1 cellular context compared by ENCODE assay signal in genomic region chr5:110909415-110909814, GRCh38.
TF ChIP-seq lines count a peak whose summit lies in the region.

No MANE protein-coding gene starts in this region.

TF ChIP-seq in IMR-90, 13 proteins besides CTCF, POLR2A, EP300 and RAD21:
- no peak for TF ChIP-seq MAFK (IDR thresholded peaks at IDR 0.05; ENCODE audit: low read depth, low read length)
- TF ChIP-seq MXI1 (IDR thresholded peaks at IDR 0.05; ENCODE audit: borderline replicate concordance, low read depth, low read length): no peak
- TF ChIP-seq CEBPB (IDR thresholded peaks at IDR 0.05; ENCODE audit: low read depth, low read length): no peak
- TF ChIP-seq CHD1 (IDR thresholded peaks at IDR 0.05; ENCODE audit: low read depth, low read length): no peak
- TF ChIP-seq ELK1 (IDR thresholded peaks at IDR 0.05; ENCODE audit: borderline replicate concordance, low read depth, low read length): no peak
- TF ChIP-seq MAZ (IDR thresholded peaks at IDR 0.05; ENCODE audit: borderline replicate concordance, low read depth, low read length): no peak
- TF ChIP-seq NFE2L2 (IDR thresholded peaks at IDR 0.05; ENCODE audit: low read depth, low read length): no peak
- TF ChIP-seq RCOR1 (IDR thresholded peaks at IDR 0.05; ENCODE audit: insufficient replicate concordance, low read length): no peak
- TF ChIP-seq BHLHE40 (IDR thresholded peaks at IDR 0.05; ENCODE audit: low read depth, low read length): no peak
- TF ChIP-seq FOS (IDR thresholded peaks at IDR 0.05; ENCODE audit: low read depth, low read length): no peak
- no peak for TF ChIP-seq USF2 (IDR thresholded peaks at IDR 0.05; ENCODE audit: low read depth, low read length)
- TF ChIP-seq SMC3 (IDR thresholded peaks at IDR 0.05; ENCODE audit: low read depth, low read length): no peak
- no peak for TF ChIP-seq RFX5 (IDR thresholded peaks at IDR 0.05; ENCODE audit: low read depth, low read length)
TF ChIP-seq in IMR-90: peak in this region for 0.
